ENCODE assay signal across 8 cellular contexts in genomic region chr14:61662001-61662400, GRCh38. TPM values are rescaled to one million over a fixed set of nuclear protein-coding genes. Genes with fewer than 3 reads are reported as not detected.
DNase-seq lines count a peak whose midpoint lies in the region; ATAC-seq and TF ChIP-seq lines count a peak whose summit lies in the region.

No MANE protein-coding gene starts in this region.

- no peaks in the 10 kb centered on the region for H3K36me3 Mint-ChIP-seq in activated B cell treated with CpG ODN at 0.5 μM for 24 hours (ENCODE audit: low read depth)
- H3K36me3 Mint-ChIP-seq in naive thymus-derived CD8-positive, alpha-beta T cell, result no peaks in the 10 kb centered on the region
- H3K36me3 Mint-ChIP-seq in nephron progenitor cell (ENCODE audit: low read depth), result no peaks in the 10 kb centered on the region

- intact Hi-C loops in activated B cell treated with CpG ODN at 0.5 μM for 24 hours (cut with micrococcal nuclease), result loop anchor here (1.0 to 5.0 kb wide), 7 partner anchors 70 to 1413 kb away; partner anchors contain the start of gene PPM1A

- H3K27me3 Mint-ChIP-seq in activated B cell treated with CpG ODN at 0.5 μM for 24 hours (no peaks in the 10 kb centered on the region), nephron progenitor cell (ENCODE audit: low read depth, poor library complexity) (peaks cover 4% of the 10 kb centered on the region)
- H3K27me3 Mint-ChIP-seq in naive thymus-derived CD8-positive, alpha-beta T cell, result no peaks in the 10 kb centered on the region

- H3K27ac Mint-ChIP-seq in activated B cell treated with CpG ODN at 0.5 μM for 24 hours, result peak overlapping the region; percentile 91
- H3K27ac Mint-ChIP-seq in naive thymus-derived CD8-positive, alpha-beta T cell, result peak overlapping the region; percentile 79 to 97 (median 92)
- H3K27ac Mint-ChIP-seq in nephron progenitor cell, result no peak overlapping the region

- H3K4me1 Mint-ChIP-seq in activated B cell treated with CpG ODN at 0.5 μM for 24 hours, result peaks cover 57% of the 10 kb centered on the region
- H3K4me1 Mint-ChIP-seq in naive thymus-derived CD8-positive, alpha-beta T cell, result peaks cover 18 to 62% (median 57%) of the 10 kb centered on the region in 4 donors
- H3K4me1 Mint-ChIP-seq in nephron progenitor cell, result peaks cover 14% of the 10 kb centered on the region

- DNase-seq in activated B cell treated with CpG ODN at 0.5 μM for 24 hours (no peak), erythroblast (lab: John Stamatoyannopoulos, UW) (no peak), cortex of kidney (lab: John Stamatoyannopoulos, UW) (no peak), A172 (ENCODE audit: low spot score) (no peak), nephron progenitor cell (no peak)
- DNase-seq in naive thymus-derived CD8-positive, alpha-beta T cell, result no peak

- no peaks in the 10 kb centered on the region for H3K9me3 Mint-ChIP-seq in activated B cell treated with CpG ODN at 0.5 μM for 24 hours
- peaks cover 0 to 6% (median 0%) of the 10 kb centered on the region in 9 donors for H3K9me3 Mint-ChIP-seq in naive thymus-derived CD8-positive, alpha-beta T cell
- H3K9me3 Mint-ChIP-seq in nephron progenitor cell, result no peaks in the 10 kb centered on the region

- no peak for TF ChIP-seq POLR2A in erythroblast (IDR thresholded peaks at IDR 0.05; ENCODE audit: low read length)

- CTCF ChIA-PET in activated B cell treated with CpG ODN at 0.5 μM for 24 hours (lab: Charles Lee), result interaction anchor here (2.2 to 2.8 kb wide), 2 partner anchors 159 to 186 kb away, joined by 12 to 13 read pairs; no protein-coding TSS in a partner anchor

- TF ChIP-seq CTCF in activated B cell treated with CpG ODN at 0.5 μM for 24 hours (IDR thresholded peaks at IDR 0.05) (no peak), nephron progenitor cell (IDR thresholded peaks at IDR 0.05) (no peak)

- POLR2A ChIA-PET in activated B cell treated with CpG ODN at 0.5 μM for 24 hours (lab: Charles Lee), result interaction anchor here (0.6 to 7.0 kb wide), 10 partner anchors 26 to 191 kb away, joined by 3 to 81 read pairs (median 12); partner anchors contain the start of gene HIF1A
- POLR2A ChIA-PET in naive thymus-derived CD8-positive, alpha-beta T cell (lab: Charles Lee), result interaction anchor here (0.6 to 2.5 kb wide), 8 partner anchors 10 to 1413 kb away, joined by 3 to 10 read pairs (median 4); partner anchors contain the start of genes HIF1A and PPM1A

- H3K4me3 Mint-ChIP-seq in activated B cell treated with CpG ODN at 0.5 μM for 24 hours, result peak overlapping the region; percentile 78
- H3K4me3 Mint-ChIP-seq in naive thymus-derived CD8-positive, alpha-beta T cell, result peak overlapping the region; percentile 54 to 87 (median 77)
- H3K4me3 Mint-ChIP-seq in nephron progenitor cell, result no peak overlapping the region

- peak; percentile 11 for ATAC-seq in GM18511 (IDR thresholded peaks at IDR 0.05; ENCODE audit: unreplicated experiment)
- ATAC-seq in HG02840 (IDR thresholded peaks at IDR 0.05; ENCODE audit: low FRiP score, unreplicated experiment), result peak; percentile 16
- no peak for ATAC-seq in activated B cell treated with CpG ODN at 0.5 μM for 24 hours (ENCODE audit: low read depth)
- no peak for ATAC-seq in naive thymus-derived CD8-positive, alpha-beta T cell

RNA-seq across cellular contexts. Expression of gene HIF1A, which starts 33.3 kb away (rescaled TPM):
- total RNA-seq in activated B cell treated with CpG ODN at 0.5 μM for 24 hours, result 148 and 179 TPM in 2 replicates
- 10 to 100 TPM; 91.4 to 97.5 TPM for total RNA-seq in naive thymus-derived CD8-positive, alpha-beta T cell
- 10 to 100 TPM; 51.7 to 63.5 (median 54.4) TPM for polyA plus RNA-seq in naive thymus-derived CD8-positive, alpha-beta T cell
- 226 and 236 TPM in 2 replicates for total RNA-seq in A172 (2014; rRNA removed; shearing (Covaris generic))

Comparison
In these comparisons a context has a peak if more than half of its experiments do, and no peak if none do; other contexts are left out.
1. ATAC-seq: peak in GM18511 (single experiment) and HG02840 (single experiment); none in activated B cell treated with CpG ODN at 0.5 μM for 24 hours (single experiment) and naive thymus-derived CD8-positive, alpha-beta T cell (0 of 2).